In genomic region chr2:217914878-217915277, GRCh38 we compare ENCODE assay signal across 25 cellular contexts.
A peak's percentile ranks its signal among the peaks of the same experiment; 100 is the strongest.
DNase-seq lines count a peak whose midpoint lies in the region; ATAC-seq and TF ChIP-seq lines count a peak whose summit lies in the region.
"Had no signal": no experiment of that assay in that cellular context is flagged by ENCODE, and none has a peak within 500 bp of the region (broad histone marks: within the 10 kb centered on the region; RNA-seq: fewer than 3 reads in every experiment).

No MANE protein-coding gene starts in this region.

- H3K27ac Mint-ChIP-seq in activated naive CD4-positive, alpha-beta T cell treated with anti-CD3 and anti-CD28 coated beads, Interleukin-2, amount 50 U/mL, for 72 hours = no peak overlapping the region
- H3K27ac Mint-ChIP-seq: activated CD4-positive, alpha-beta T cell treated with anti-CD3 and anti-CD28 coated beads, Interleukin-2, amount 10 ng/mL, durations not matched to agents 24 days and 14 days; GM23338; immature natural killer cell; natural killer cell treated with Interleukin-12 subunit alpha and Interleukin-12 subunit beta and Interleukin-15 and Interleukin-18, amount 100 ng/mL, for 72 hours; progenitor cell of endocrine pancreas had no signal

- H3K36me3 Mint-ChIP-seq in activated naive CD4-positive, alpha-beta T cell treated with anti-CD3 and anti-CD28 coated beads, Interleukin-2, amount 50 U/mL, for 72 hours = no peaks in the 10 kb centered on the region
- H3K36me3 Mint-ChIP-seq: immature natural killer cell; natural killer cell treated with Interleukin-12 subunit alpha and Interleukin-12 subunit beta and Interleukin-15 and Interleukin-18, amount 100 ng/mL, for 72 hours had no signal

- intact Hi-C loops in testis (cut with DNase I; ENCODE audit: low total_unique reads) = no loop called here

- H3K27me3 ChIP-seq in SJSA1 (replicated peaks) (no peaks in the 10 kb centered on the region), muscle layer of colon (ENCODE audit: control insufficient read depth in 1 of 2, insufficient read depth in 2 of 2, low read length in 2 of 2) (no peaks in the 10 kb centered on the region), testis (no peaks in the 10 kb centered on the region)

- H3K27ac ChIP-seq in SJSA1 (peak overlapping the region; percentile 75), muscle layer of colon (ENCODE audit: low read depth, low read length) (peak overlapping the region; percentile 97), testis (peak overlapping the region; percentile 27 to 86)
- H3K27ac ChIP-seq: C4-2B, RWPE1 had no signal

- no peak for ATAC-seq in omental fat pad (ENCODE audit: low FRiP score)
- no peak for ATAC-seq in activated naive CD4-positive, alpha-beta T cell treated with anti-CD3 and anti-CD28 coated beads, Interleukin-2, amount 50 U/mL, for 72 hours
- ATAC-seq: GM23338; natural killer cell treated with Interleukin-12 subunit alpha and Interleukin-12 subunit beta and Interleukin-15 and Interleukin-18, amount 100 ng/mL, for 72 hours had no signal

- no peaks in the 10 kb centered on the region for H3K9me3 Mint-ChIP-seq in activated naive CD4-positive, alpha-beta T cell treated with anti-CD3 and anti-CD28 coated beads, Interleukin-2, amount 50 U/mL, for 72 hours
- H3K9me3 Mint-ChIP-seq: activated CD4-positive, alpha-beta T cell treated with anti-CD3 and anti-CD28 coated beads, Interleukin-2, amount 10 ng/mL, durations not matched to agents 24 days and 14 days; GM23338; immature natural killer cell; natural killer cell treated with Interleukin-12 subunit alpha and Interleukin-12 subunit beta and Interleukin-15 and Interleukin-18, amount 100 ng/mL, for 72 hours had no signal

- peaks cover 6% of the 10 kb centered on the region for H3K36me3 ChIP-seq in SJSA1
- peaks cover 39% of the 10 kb centered on the region for H3K36me3 ChIP-seq in muscle layer of colon (ENCODE audit: insufficient read depth, low read length)
- no peaks in the 10 kb centered on the region for H3K36me3 ChIP-seq in testis (ENCODE audit: low read depth, missing control alignments)

- no peak for TF ChIP-seq POLR2A in testis (IDR thresholded peaks at IDR 0.05)

- H3K4me3 ChIP-seq in SJSA1 (no peak overlapping the region), muscle layer of colon (ENCODE audit: low read depth in 1 of 2, low read length in 2 of 2) (no peak overlapping the region), testis (no peak overlapping the region)
- H3K4me3 ChIP-seq: GM23338 had no signal

- DNase-seq in SJSA1 (ENCODE audit: low read depth in 1 of 2, low spot score in 2 of 2) (no peak), fibroblast of gingiva (ENCODE audit: low read depth) (peak; percentile 24), testis (no peak), omental fat pad (ENCODE audit: low spot score) (no peak), SIG-M5 treated with dmso at 0.1 percent for 504 hours (lab: John Stamatoyannopoulos, UW; ENCODE audit: unreplicated experiment) (no peak)
- DNase-seq in activated T-cell treated with anti-CD3 and anti-CD28 coated beads, Interleukin-2, amount 50 U/mL, for 48 hours = no peak
- no peak for DNase-seq in activated naive CD4-positive, alpha-beta T cell treated with anti-CD3 and anti-CD28 coated beads, Interleukin-2, amount 50 U/mL, for 72 hours (ENCODE audit: low spot score in 2 of 2)
- DNase-seq: activated CD4-positive, alpha-beta T cell treated with anti-CD3 and anti-CD28 coated beads, Interleukin-2, amount 10 ng/mL, durations not matched to agents 24 days and 14 days; activated CD8-positive, alpha-beta memory T cell treated with anti-CD3 and anti-CD28 coated beads, Interleukin-2, amount 50 U/mL, for 4 hours; activated effector memory CD4-positive, alpha-beta T cell treated with anti-CD3 and anti-CD28 coated beads, Interleukin-2, amount 50 U/mL, for 16 hours; amniotic stem cell; effector CD8-positive, alpha-beta T cell; immature natural killer cell; Kasumi-1; mesenchymal stem cell; NCI-H1092 treated with DMSO at 0.1 percent for 48 hours; NCI-H510A treated with DMSO at 0.1 percent for 48 hours; stimulated activated CD4-positive, alpha-beta T cell treated with anti-CD3 and anti-CD28 coated beads, Interleukin-15, amount 100 ng/mL, for 24 hours; T-helper 1 cell had no signal

- H3K4me1 ChIP-seq in SJSA1 (replicated peaks) = peaks cover 54% of the 10 kb centered on the region
- H3K4me1 ChIP-seq in muscle layer of colon (ENCODE audit: insufficient read depth, low read length) = peaks cover 99% of the 10 kb centered on the region
- peaks cover 94% of the 10 kb centered on the region for H3K4me1 ChIP-seq in testis

- no peak for TF ChIP-seq CTCF in testis (IDR thresholded peaks at IDR 0.05)
- no peak for TF ChIP-seq CTCF in omental fat pad (IDR thresholded peaks at IDR 0.05)

- H3K9me3 ChIP-seq in SJSA1 (replicated peaks) (no peaks in the 10 kb centered on the region), muscle layer of colon (ENCODE audit: low read length) (no peaks in the 10 kb centered on the region), testis (no peaks in the 10 kb centered on the region)

- 72 to 77% methylated on average over 9 of the region's 9 CpGs for WGBS in testis, 2 donors

- H3K9ac ChIP-seq in muscle layer of colon (ENCODE audit: low read length) = peak overlapping the region; percentile 29
